1 cellular context compared by ENCODE assay signal in the genomic region with DNA sequence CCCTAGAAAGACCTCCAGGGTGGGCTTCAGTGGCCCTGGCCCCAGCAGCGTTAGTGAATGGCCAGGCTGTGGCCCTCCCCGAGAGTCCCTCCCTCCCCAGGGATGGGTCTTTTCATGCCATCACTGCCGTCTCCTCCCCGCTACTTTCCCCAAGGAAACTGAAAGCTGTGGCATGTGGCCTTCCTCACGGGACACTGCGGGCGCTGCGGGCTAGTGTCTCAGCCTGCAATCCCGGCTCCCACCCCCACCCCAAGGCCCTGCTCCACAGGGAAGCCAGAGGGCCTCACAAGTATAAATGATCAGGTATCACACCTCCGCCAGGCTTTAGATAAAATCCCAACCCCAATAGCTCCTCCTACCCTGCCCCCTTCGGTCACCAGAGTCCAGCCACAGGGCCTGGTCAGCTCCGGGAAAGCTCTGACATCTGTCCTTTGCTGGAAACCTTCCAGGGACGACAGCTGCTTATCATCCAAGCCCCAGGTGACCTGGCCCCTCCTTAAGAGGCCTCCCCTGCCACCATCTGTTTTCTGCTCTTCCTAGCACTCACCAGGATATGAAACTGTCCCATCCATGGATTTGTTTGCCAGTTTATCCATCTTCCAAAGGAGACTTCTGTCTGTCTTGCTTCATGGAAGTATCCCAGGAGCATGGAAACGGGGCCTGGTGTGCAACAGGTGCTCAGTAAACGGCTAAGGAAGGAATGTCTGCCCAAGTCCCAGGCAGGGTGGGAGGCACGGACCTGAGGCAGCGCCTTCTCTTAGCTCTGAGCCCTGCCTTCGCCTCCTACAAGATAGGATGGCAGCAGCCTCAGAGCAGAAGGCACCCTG.
TF ChIP-seq lines count a peak whose summit lies in the region.

No MANE protein-coding gene starts in this region.

TF ChIP-seq in K562, 482 proteins besides CTCF, POLR2A, EP300 and RAD21 (continued from another document and continues in another):
- TF ChIP-seq AFF1 (IDR thresholded peaks at IDR 0.05; ENCODE audit: low read depth in 1 of 2, partially characterized antibody in 2 of 2) = peak in 1 of 2 experiments; percentile 74
- TF ChIP-seq BMI1 (IDR thresholded peaks at IDR 0.05; ENCODE audit: low read length) = no peak
- no peak for TF ChIP-seq NR3C1 (CRISPR knock-in tag; IDR thresholded peaks at IDR 0.05)
- TF ChIP-seq TAL1 (IDR thresholded peaks at IDR 0.05) = peak; percentile 95
- TF ChIP-seq SNIP1 (IDR thresholded peaks at IDR 0.05; ENCODE audit: low read depth) = no peak
- no peak for TF ChIP-seq MCM5 (IDR thresholded peaks at IDR 0.05; ENCODE audit: low read depth)
- peak; percentile 95 for TF ChIP-seq ARID1B (IDR thresholded peaks at IDR 0.05)
- no peak for TF ChIP-seq POU5F1 (IDR thresholded peaks at IDR 0.05; ENCODE audit: borderline replicate concordance, low read depth, low read length, partially characterized antibody)
- peak; percentile 83 for TF ChIP-seq SOX6 (IDR thresholded peaks at IDR 0.05)
- TF ChIP-seq CBFB (CRISPR knock-in tag; IDR thresholded peaks at IDR 0.05) = no peak
- TF ChIP-seq PCBP1 (IDR thresholded peaks at IDR 0.05; ENCODE audit: low read depth, low read length, poor library complexity, severe bottlenecking) = no peak
- TF ChIP-seq, protein P1, sequence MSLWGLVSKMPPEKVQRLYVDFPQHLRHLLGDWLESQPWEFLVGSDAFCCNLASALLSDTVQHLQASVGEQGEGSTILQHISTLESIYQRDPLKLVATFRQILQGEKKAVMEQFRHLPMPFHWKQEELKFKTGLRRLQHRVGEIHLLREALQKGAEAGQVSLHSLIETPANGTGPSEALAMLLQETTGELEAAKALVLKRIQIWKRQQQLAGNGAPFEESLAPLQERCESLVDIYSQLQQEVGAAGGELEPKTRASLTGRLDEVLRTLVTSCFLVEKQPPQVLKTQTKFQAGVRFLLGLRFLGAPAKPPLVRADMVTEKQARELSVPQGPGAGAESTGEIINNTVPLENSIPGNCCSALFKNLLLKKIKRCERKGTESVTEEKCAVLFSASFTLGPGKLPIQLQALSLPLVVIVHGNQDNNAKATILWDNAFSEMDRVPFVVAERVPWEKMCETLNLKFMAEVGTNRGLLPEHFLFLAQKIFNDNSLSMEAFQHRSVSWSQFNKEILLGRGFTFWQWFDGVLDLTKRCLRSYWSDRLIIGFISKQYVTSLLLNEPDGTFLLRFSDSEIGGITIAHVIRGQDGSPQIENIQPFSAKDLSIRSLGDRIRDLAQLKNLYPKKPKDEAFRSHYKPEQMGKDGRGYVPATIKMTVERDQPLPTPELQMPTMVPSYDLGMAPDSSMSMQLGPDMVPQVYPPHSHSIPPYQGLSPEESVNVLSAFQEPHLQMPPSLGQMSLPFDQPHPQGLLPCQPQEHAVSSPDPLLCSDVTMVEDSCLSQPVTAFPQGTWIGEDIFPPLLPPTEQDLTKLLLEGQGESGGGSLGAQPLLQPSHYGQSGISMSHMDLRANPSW (CRISPR knock-in tag; IDR thresholded peaks at IDR 0.05) = no peak
- no peak for TF ChIP-seq ZNF217 (CRISPR knock-in tag; IDR thresholded peaks at IDR 0.05)
- TF ChIP-seq, protein P2, sequence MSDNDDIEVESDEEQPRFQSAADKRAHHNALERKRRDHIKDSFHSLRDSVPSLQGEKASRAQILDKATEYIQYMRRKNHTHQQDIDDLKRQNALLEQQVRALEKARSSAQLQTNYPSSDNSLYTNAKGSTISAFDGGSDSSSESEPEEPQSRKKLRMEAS (CRISPR knock-in tag; IDR thresholded peaks at IDR 0.05) = no peak
- TF ChIP-seq ZNF696 (CRISPR knock-in tag; conservative IDR thresholded peaks at IDR 0.05) = no peak
- no peak for TF ChIP-seq ARHGAP35 (IDR thresholded peaks at IDR 0.05; ENCODE audit: partially characterized antibody)
- no peak for TF ChIP-seq KDM5B (IDR thresholded peaks at IDR 0.05; ENCODE audit: insufficient replicate concordance, low read depth, low read length)
- no peak for TF ChIP-seq ZNF232 (CRISPR knock-in tag; IDR thresholded peaks at IDR 0.05)
- TF ChIP-seq PRPF4 (IDR thresholded peaks at IDR 0.05; ENCODE audit: insufficient read depth, low read depth, low read length, poor library complexity, severe bottlenecking) = no peak
- no peak for TF ChIP-seq ZNF699 (CRISPR knock-in tag; IDR thresholded peaks at IDR 0.05; ENCODE audit: insufficient replicate concordance)
- TF ChIP-seq NFRKB (IDR thresholded peaks at IDR 0.05; ENCODE audit: low read depth) = no peak
- TF ChIP-seq ZNF175 (CRISPR knock-in tag; IDR thresholded peaks at IDR 0.05; ENCODE audit: low read depth) = peak; percentile 88
- no peak for TF ChIP-seq PTRF (tag; IDR thresholded peaks at IDR 0.05)
- peak; percentile 54; the same call in 1 of the 2 replicates for TF ChIP-seq MECOM (CRISPR knock-in tag; IDR thresholded peaks at IDR 0.05)
- no peak for TF ChIP-seq SETDB1 (IDR thresholded peaks at IDR 0.05; ENCODE audit: low read length)
- no peak for TF ChIP-seq ZNF224 (CRISPR knock-in tag; IDR thresholded peaks at IDR 0.05)
- no peak for TF ChIP-seq HIVEP1 (CRISPR knock-in tag; IDR thresholded peaks at IDR 0.05)
- TF ChIP-seq CEBPG (CRISPR knock-in tag; IDR thresholded peaks at IDR 0.05) = no peak
- TF ChIP-seq CEBPG (tag; conservative IDR thresholded peaks at IDR 0.05 in 1 of 2, IDR thresholded peaks at IDR 0.05 in 1 of 2) = no peak
- no peak for TF ChIP-seq PYGO2 (tag; IDR thresholded peaks at IDR 0.05)
- no peak for TF ChIP-seq CREB3 (tag; conservative IDR thresholded peaks at IDR 0.05; ENCODE audit: low read depth)
- no peak for TF ChIP-seq ZNF592 (IDR thresholded peaks at IDR 0.05)
- no peak for TF ChIP-seq FOSL1 (tag; conservative IDR thresholded peaks at IDR 0.05)
- no peak for TF ChIP-seq ZBTB8A (IDR thresholded peaks at IDR 0.05; ENCODE audit: partially characterized antibody)
- no peak for TF ChIP-seq NFXL1 (CRISPR knock-in tag; IDR thresholded peaks at IDR 0.05)
- TF ChIP-seq TCF7 (IDR thresholded peaks at IDR 0.05; ENCODE audit: borderline replicate concordance) = no peak
- no peak for TF ChIP-seq CHCHD3 (CRISPR knock-in tag; IDR thresholded peaks at IDR 0.05)
- TF ChIP-seq, protein P3, sequence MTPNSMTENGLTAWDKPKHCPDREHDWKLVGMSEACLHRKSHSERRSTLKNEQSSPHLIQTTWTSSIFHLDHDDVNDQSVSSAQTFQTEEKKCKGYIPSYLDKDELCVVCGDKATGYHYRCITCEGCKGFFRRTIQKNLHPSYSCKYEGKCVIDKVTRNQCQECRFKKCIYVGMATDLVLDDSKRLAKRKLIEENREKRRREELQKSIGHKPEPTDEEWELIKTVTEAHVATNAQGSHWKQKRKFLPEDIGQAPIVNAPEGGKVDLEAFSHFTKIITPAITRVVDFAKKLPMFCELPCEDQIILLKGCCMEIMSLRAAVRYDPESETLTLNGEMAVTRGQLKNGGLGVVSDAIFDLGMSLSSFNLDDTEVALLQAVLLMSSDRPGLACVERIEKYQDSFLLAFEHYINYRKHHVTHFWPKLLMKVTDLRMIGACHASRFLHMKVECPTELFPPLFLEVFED (CRISPR knock-in tag; conservative IDR thresholded peaks at IDR 0.05) = no peak
- TF ChIP-seq NFYB (IDR thresholded peaks at IDR 0.05; ENCODE audit: extremely low read depth, insufficient read length) = no peak
- TF ChIP-seq, protein P4, sequence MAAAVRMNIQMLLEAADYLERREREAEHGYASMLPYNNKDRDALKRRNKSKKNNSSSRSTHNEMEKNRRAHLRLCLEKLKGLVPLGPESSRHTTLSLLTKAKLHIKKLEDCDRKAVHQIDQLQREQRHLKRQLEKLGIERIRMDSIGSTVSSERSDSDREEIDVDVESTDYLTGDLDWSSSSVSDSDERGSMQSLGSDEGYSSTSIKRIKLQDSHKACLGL (CRISPR knock-in tag; IDR thresholded peaks at IDR 0.05; ENCODE audit: borderline replicate concordance, poor library complexity, severe bottlenecking) = no peak
- TF ChIP-seq MAFG (tag; conservative IDR thresholded peaks at IDR 0.05) = no peak
- no peak for TF ChIP-seq KHSRP (IDR thresholded peaks at IDR 0.05)
- no peak for TF ChIP-seq TEAD2 (tag; IDR thresholded peaks at IDR 0.05)
- TF ChIP-seq SRSF9 (IDR thresholded peaks at IDR 0.05; ENCODE audit: borderline replicate concordance, low read depth, low read length) = no peak
- TF ChIP-seq CBX5 (IDR thresholded peaks at IDR 0.05; ENCODE audit: borderline replicate concordance, low read depth) = no peak
- no peak for TF ChIP-seq ZNF316 (IDR thresholded peaks at IDR 0.05)
- no peak for TF ChIP-seq ZNF668 (CRISPR knock-in tag; IDR thresholded peaks at IDR 0.05)
- TF ChIP-seq POLR2AphosphoS2 (IDR thresholded peaks at IDR 0.05; ENCODE audit: low read length) = no peak
- peak; percentile 91 to 95 for TF ChIP-seq TRIM24 (IDR thresholded peaks at IDR 0.05)
- TF ChIP-seq C11orf30 (IDR thresholded peaks at IDR 0.05; ENCODE audit: low read depth) = no peak
- no peak for TF ChIP-seq DDX20 (tag; IDR thresholded peaks at IDR 0.05; ENCODE audit: low read depth)
- TF ChIP-seq ZNF140 (CRISPR knock-in tag; IDR thresholded peaks at IDR 0.05) = no peak
- TF ChIP-seq ZNF23 (CRISPR knock-in tag; IDR thresholded peaks at IDR 0.05) = no peak
- TF ChIP-seq RBBP5 (IDR thresholded peaks at IDR 0.05; ENCODE audit: borderline replicate concordance, insufficient read depth, low read length, poor library complexity, severe bottlenecking) = peak; percentile 38
- TF ChIP-seq PCBP2 (IDR thresholded peaks at IDR 0.05; ENCODE audit: low read depth, low read length, poor library complexity, severe bottlenecking) = no peak
- no peak for TF ChIP-seq HINFP (tag; conservative IDR thresholded peaks at IDR 0.05; ENCODE audit: low read depth)
- TF ChIP-seq FOXA1 (IDR thresholded peaks at IDR 0.05; ENCODE audit: borderline replicate concordance) = no peak
